In the genomic region with DNA sequence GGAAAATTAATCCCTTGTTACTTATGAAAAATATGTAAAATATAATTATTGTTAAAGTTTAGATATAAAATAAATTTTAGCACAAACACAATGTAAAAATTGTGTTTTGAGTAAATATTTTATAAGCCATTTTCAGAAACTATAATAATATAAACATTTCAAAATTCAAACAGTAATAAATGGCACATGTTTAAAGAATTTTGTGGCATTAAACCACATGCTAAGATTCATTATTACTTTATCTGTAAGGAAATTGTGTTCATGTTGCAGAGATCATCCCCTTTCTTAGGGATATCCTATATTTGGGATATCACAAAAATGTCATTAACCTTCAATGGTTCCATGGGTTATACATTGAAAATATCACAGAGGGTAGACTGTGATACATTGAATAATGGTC, we compare ENCODE assay signal across 29 cellular contexts.
"Had no signal": no experiment of that assay in that cellular context is flagged by ENCODE, and none has a peak within 500 bp of the region (broad histone marks: within the 10 kb centered on the region; RNA-seq: fewer than 3 reads in every experiment).

No MANE protein-coding gene starts in this region.

- ATAC-seq: natural killer cell; psoas muscle; right cardiac atrium; sciatic nerve; stimulated activated memory B cell treated with anti-CD40 and anti-IgM and Interleukin-4, amounts not matched to agents 10 μg/mL and 1 μg/mL and 100 μg/mL, for 72 hours; stimulated activated naive CD8-positive, alpha-beta T cell treated with anti-CD3 and anti-CD28 coated beads, Interleukin-15, amount 100 ng/mL, for 72 hours; stimulated activated naive CD8-positive, alpha-beta T cell treated with anti-CD3 and anti-CD28 coated beads, Interleukin-15, Interleukin-2, amounts not matched to agents 100 U/mL and 50 U/mL, for 24 hours had no signal

- DNase-seq: natural killer cell; occipital lobe; ovary; posterior cingulate gyrus; psoas muscle; right cardiac atrium; spleen; stimulated activated CD4-positive, alpha-beta T cell treated with anti-CD3 and anti-CD28 coated beads, Interleukin-12 subunit alpha, Interleukin-12 subunit beta, amount 100 ng/mL, for 4 hours; stimulated activated CD4-positive, alpha-beta T cell treated with anti-CD3 and anti-CD28 coated beads, Interleukin-1b, Interleukin-23, amount 100 ng/mL, for 48 hours; stimulated activated CD4-positive, alpha-beta T cell treated with anti-CD3 and anti-CD28 coated beads, Interleukin-4, amount 100 ng/mL, for 1 hour; stimulated activated CD4-positive, alpha-beta T cell treated with anti-CD3 and anti-CD28 coated beads, Interleukin-4, amount 100 ng/mL, for 4 hours; stimulated activated CD8-positive, alpha-beta memory T cell treated with anti-CD3 and anti-CD28 coated beads, Interleukin-4, amount 100 ng/mL, for 48 hours; stimulated activated naive CD4-positive, alpha-beta T cell; stimulated activated naive CD8-positive, alpha-beta T cell treated with anti-CD3 and anti-CD28 coated beads, Interleukin-15, amount 100 ng/mL, for 72 hours; stimulated activated naive CD8-positive, alpha-beta T cell treated with anti-CD3 and anti-CD28 coated beads, Interleukin-15, Interleukin-2, amounts not matched to agents 100 U/mL and 50 U/mL, for 24 hours; substantia nigra; testis; trophoblast cell; upper lobe of left lung had no signal

- H3K4me3 ChIP-seq: neural progenitor cell, ovary, psoas muscle, skin epidermis, smooth muscle cell, spleen, suprapubic skin, testis, tibial nerve, upper lobe of left lung, vagina had no signal

- H3K27me3 ChIP-seq: neural progenitor cell, ovary, spleen, suprapubic skin, testis, tibial nerve, upper lobe of left lung, vagina had no signal

- H2AFZ ChIP-seq: neural progenitor cell, parathyroid adenoma had no signal

- FAIRE-seq: urothelium cell line had no signal

- H3K4me1 ChIP-seq: neural progenitor cell, parathyroid adenoma, psoas muscle, spleen, suprapubic skin, testis, tibial nerve, upper lobe of left lung, vagina had no signal

- H3K4me2 ChIP-seq: neural progenitor cell, smooth muscle cell had no signal

- H3K36me3 ChIP-seq: neural progenitor cell, ovary, spleen, suprapubic skin, tibial nerve, upper lobe of left lung, vagina had no signal

- H3K79me2 ChIP-seq: parathyroid adenoma had no signal

- H3K9ac ChIP-seq: neural progenitor cell, parathyroid adenoma had no signal

- H3K9me3 ChIP-seq: ovary, suprapubic skin, testis, tibial nerve, upper lobe of left lung, vagina had no signal

- H3K27ac ChIP-seq: neural progenitor cell, ovary, parathyroid adenoma, psoas muscle, skin epidermis, spleen, suprapubic skin, testis, tibial nerve, upper lobe of left lung, vagina had no signal
